In the genomic region with DNA sequence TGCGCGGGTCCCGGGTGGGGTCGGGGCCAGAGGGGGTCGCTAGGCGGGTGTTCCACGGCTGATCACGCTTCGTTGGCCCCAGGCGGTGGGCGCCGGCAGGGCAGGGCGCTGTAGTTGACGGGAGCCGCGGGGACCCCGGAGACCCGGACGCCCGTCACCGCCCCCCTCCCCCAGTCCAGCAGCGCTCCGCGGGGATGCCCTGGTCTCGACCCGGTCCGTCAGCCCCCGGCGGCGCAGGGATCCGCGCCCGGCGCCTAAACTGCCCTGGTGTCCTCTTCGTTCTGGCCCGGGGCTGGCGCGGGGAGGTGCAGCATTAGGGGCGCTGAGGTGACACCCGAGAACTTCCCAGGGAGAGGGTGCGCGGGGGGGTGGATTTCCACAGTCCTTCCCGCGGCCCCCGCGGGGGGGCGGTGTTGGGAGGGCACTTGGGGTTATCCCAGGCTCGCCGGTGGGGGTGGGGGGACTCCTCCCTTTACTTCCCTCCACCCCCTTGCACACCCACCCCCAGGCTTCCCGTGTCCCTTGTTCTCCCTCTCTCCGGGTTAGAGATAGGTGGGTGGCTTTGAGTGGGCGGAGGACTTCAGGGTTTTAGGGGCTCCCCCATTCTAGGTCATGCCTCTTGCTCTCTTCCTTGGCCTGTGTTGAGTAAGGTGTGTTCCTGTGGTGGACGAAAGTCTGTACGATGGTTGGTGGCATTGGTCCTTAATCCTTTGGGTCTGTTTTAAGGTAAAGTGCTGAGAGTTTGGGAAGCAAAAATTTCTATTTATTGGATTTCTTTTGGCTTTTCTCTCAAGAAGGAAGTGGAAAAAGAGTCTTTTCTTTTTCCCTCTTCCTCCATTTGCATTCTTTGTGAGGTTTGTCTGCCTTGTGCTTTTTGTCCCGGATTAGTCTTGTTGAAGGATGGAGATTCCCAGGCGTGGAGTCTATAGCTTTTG, we compare ENCODE assay signal across 8 cellular contexts. TPM values are rescaled to one million over a fixed set of nuclear protein-coding genes. Genes with fewer than 3 reads are reported as not detected.
DNase-seq lines count a peak whose midpoint lies in the region; ATAC-seq, FAIRE-seq and TF ChIP-seq lines count a peak whose summit lies in the region.

No MANE protein-coding gene starts in this region.

- FAIRE-seq in GM19239 (lab: Jason Lieb, UNC): peak; percentile 92

- H2BK120ac ChIP-seq in trophoblast cell (ENCODE audit: insufficient read depth, low read length, poor library complexity): peak overlapping the region; percentile 99

- H3K9ac ChIP-seq in trophoblast cell (ENCODE audit: low read length): peak overlapping the region; percentile 84

- in situ Hi-C loops in SK-MEL-5 (cut with HindIII; ENCODE audit: low pct_unique_long_range_greater_than_20kb, low sequenced_read_pairs): no loop called here

- H4K8ac ChIP-seq in trophoblast cell (ENCODE audit: low read depth, low read length): peak overlapping the region; percentile 91

- H3K4me1 ChIP-seq in BE2C (peaks cover 13% of the 10 kb centered on the region), cardiac muscle cell (ENCODE audit: low read depth) (peaks cover 28% of the 10 kb centered on the region), trophoblast cell (ENCODE audit: control insufficient read depth in 1 of 2, insufficient read depth in 2 of 2, low read length in 2 of 2) (peaks cover 13 to 18% of the 10 kb centered on the region in 2 experiments), tibial nerve (peaks cover 0 to 53% (median 22%) of the 10 kb centered on the region in 4 donors)

- H3K14ac ChIP-seq in trophoblast cell (ENCODE audit: low read length): peak overlapping the region; percentile 100

- peaks cover 29 to 34% of the 10 kb centered on the region in 2 donors for H3K36me3 Mint-ChIP-seq in activated naive CD4-positive, alpha-beta T cell treated with anti-CD3 and anti-CD28 coated beads, Interleukin-2, amount 50 U/mL, for 72 hours

- peak overlapping the region; percentile 81 for H2BK12ac ChIP-seq in trophoblast cell (ENCODE audit: low read length)

- peak overlapping the region; percentile 88 to 94 for H3K27ac Mint-ChIP-seq in activated naive CD4-positive, alpha-beta T cell treated with anti-CD3 and anti-CD28 coated beads, Interleukin-2, amount 50 U/mL, for 72 hours

- H3K18ac ChIP-seq in trophoblast cell (ENCODE audit: low read length): peak overlapping the region; percentile 100

- peak; percentile 19 to 24 for ATAC-seq in activated naive CD4-positive, alpha-beta T cell treated with anti-CD3 and anti-CD28 coated beads, Interleukin-2, amount 50 U/mL, for 72 hours

- TF ChIP-seq POLR2A in tibial nerve (IDR thresholded peaks at IDR 0.05): no peak

- peak overlapping the region; percentile 99 for H3K27ac ChIP-seq in cardiac muscle cell
- H3K27ac ChIP-seq in trophoblast cell (ENCODE audit: low read depth, low read length): peak overlapping the region; percentile 100
- H3K27ac ChIP-seq in tibial nerve: peak overlapping the region; percentile 94 to 99 (median 98)

- H3K9me3 ChIP-seq in BE2C (no peaks in the 10 kb centered on the region), cardiac muscle cell (ENCODE audit: low read depth) (no peaks in the 10 kb centered on the region), trophoblast cell (ENCODE audit: insufficient read depth, low read depth, low read length) (no peaks in the 10 kb centered on the region), tibial nerve (no peaks in the 10 kb centered on the region)

- H2AK5ac ChIP-seq in trophoblast cell (ENCODE audit: low read length): peak overlapping the region; percentile 99

- no peak overlapping the region for H3K23ac ChIP-seq in trophoblast cell (ENCODE audit: low read length)

- H3K36me3 ChIP-seq in BE2C (peaks cover 29% of the 10 kb centered on the region), cardiac muscle cell (peaks cover 5% of the 10 kb centered on the region), trophoblast cell (ENCODE audit: control insufficient read depth in 1 of 2, insufficient read depth in 2 of 2, low read length in 2 of 2) (peaks cover 12 to 18% of the 10 kb centered on the region in 2 experiments), tibial nerve (peaks cover 0 to 6% (median 0%) of the 10 kb centered on the region in 3 donors)

- H4K12ac ChIP-seq in trophoblast cell (ENCODE audit: low read depth, low read length): peak overlapping the region; percentile 82

- peak overlapping the region; percentile 100 for H2BK5ac ChIP-seq in trophoblast cell (ENCODE audit: low read depth, low read length, poor library complexity)

- H3K9me3 Mint-ChIP-seq in activated naive CD4-positive, alpha-beta T cell treated with anti-CD3 and anti-CD28 coated beads, Interleukin-2, amount 50 U/mL, for 72 hours: peaks cover 0 to 8% of the 10 kb centered on the region in 2 donors

- H4K91ac ChIP-seq in trophoblast cell (ENCODE audit: low read depth, low read length): peak overlapping the region; percentile 99

- DNase-seq in BE2C (peak; percentile 82), GM19239 (ENCODE audit: insufficient read length, low spot score) (no peak), HT1080 (ENCODE audit: low read depth) (peak; percentile 70), SK-MEL-5 (ENCODE audit: low read depth, low spot score) (peak; percentile 47), cardiac muscle cell (ENCODE audit: low read depth in 1 of 2, low spot score in 1 of 2) (peak; percentile 69 to 83), trophoblast cell (peak; percentile 46 to 64), tibial nerve (ENCODE audit: low spot score in 2 of 2) (peak; percentile 66 to 76)
- peak; percentile 73 to 81 for DNase-seq in activated naive CD4-positive, alpha-beta T cell treated with anti-CD3 and anti-CD28 coated beads, Interleukin-2, amount 50 U/mL, for 72 hours (ENCODE audit: low spot score in 2 of 2)

- peak in 1 of 2 donors; percentile 5 for TF ChIP-seq EP300 in tibial nerve (IDR thresholded peaks at IDR 0.05)

- peak overlapping the region; percentile 56 for H3K4me2 ChIP-seq in trophoblast cell (ENCODE audit: low read length)

- H3K4me3 ChIP-seq in BE2C (ENCODE audit: low read depth, low read length) (peak overlapping the region; percentile 90), cardiac muscle cell (peak overlapping the region; percentile 96), trophoblast cell (ENCODE audit: low read depth, low read length) (peak overlapping the region; percentile 84), tibial nerve (peak overlapping the region; percentile 78 to 98 (median 89))

- peaks cover 28% of the 10 kb centered on the region for H3K79me1 ChIP-seq in trophoblast cell (ENCODE audit: low read length)

- H3K79me2 ChIP-seq in trophoblast cell (ENCODE audit: control insufficient read depth, insufficient read depth, low read length, poor library complexity): peaks cover 28% of the 10 kb centered on the region

- no peaks in the 10 kb centered on the region for H3K27me3 ChIP-seq in BE2C
- H3K27me3 ChIP-seq in cardiac muscle cell: no peaks in the 10 kb centered on the region
- H3K27me3 ChIP-seq in trophoblast cell (ENCODE audit: insufficient read depth, low read length): no peaks in the 10 kb centered on the region
- no peaks in the 10 kb centered on the region for H3K27me3 ChIP-seq in tibial nerve

- WGBS in trophoblast cell (ENCODE audit: extremely low coverage, insufficient coverage, insufficient read length): no CpG with 5 or more reads among the region's 56 CpGs
- 3% methylated on average over 23 to 26 of the region's 56 CpGs for WGBS in tibial nerve, 2 donors

- H2AFZ ChIP-seq in trophoblast cell (ENCODE audit: insufficient read depth, low read length, poor library complexity): peak overlapping the region; percentile 61

- TF ChIP-seq CTCF in BE2C (IDR thresholded peaks at IDR 0.05; ENCODE audit: low read depth, low read length) (peak; percentile 49), cardiac muscle cell (IDR thresholded peaks at IDR 0.05; ENCODE audit: low read depth, low read length) (peak; percentile 39), tibial nerve (IDR thresholded peaks at IDR 0.05) (peak in 4 of 5 experiments; percentile 8 to 33 (median 20))

- peak overlapping the region; percentile 97 for H3K4ac ChIP-seq in trophoblast cell (ENCODE audit: low read depth, low read length)

RNA-seq across cellular contexts. Expression of a gene that starts 0.7 kb away (rescaled TPM):
- polyA plus RNA-seq in BE2C (2012; ENCODE audit: insufficient read depth, insufficient read length, low read depth): 11.9 TPM
- total RNA-seq in HT1080 (2014; rRNA removed; shearing (Covaris generic)): 26.0 and 34.8 TPM in 2 replicates
- polyA plus RNA-seq in HT1080 (2015; cell fraction: cytosol; rRNA removed): 18.9 and 28.9 TPM in 2 replicates
- polyA plus RNA-seq in HT1080 (2015; cell fraction: nucleus; rRNA removed): 65.0 and 66.3 TPM in 2 replicates
- total RNA-seq in SK-MEL-5 (2014; rRNA removed; shearing (Covaris generic)): 18.5 and 21.3 TPM in 2 replicates
- polyA plus RNA-seq in SK-MEL-5 (2015; cell fraction: cytosol; rRNA removed): 5.6 and 9.3 TPM in 2 replicates
- polyA plus RNA-seq in SK-MEL-5 (2015; cell fraction: nucleus; rRNA removed): 13.1 and 16.1 TPM in 2 replicates
- 10 to 100 TPM; 16.8 to 21.9 TPM for total RNA-seq in activated naive CD4-positive, alpha-beta T cell treated with anti-CD3 and anti-CD28 coated beads, Interleukin-2, amount 50 U/mL, for 72 hours
- total RNA-seq in cardiac muscle cell (27.9 and 42.8 TPM in 2 replicates), tibial nerve (10 to 100 TPM; 28.2 to 47.9 (median 43.4) TPM)
- polyA plus RNA-seq in cardiac muscle cell: 11.9 and 17.1 TPM in 2 replicates
- polyA plus RNA-seq in trophoblast cell (2013): 90.2 and 92.2 TPM in 2 replicates
